Comparison of ENCODE assay signal across 1 cellular context in the genomic region with DNA sequence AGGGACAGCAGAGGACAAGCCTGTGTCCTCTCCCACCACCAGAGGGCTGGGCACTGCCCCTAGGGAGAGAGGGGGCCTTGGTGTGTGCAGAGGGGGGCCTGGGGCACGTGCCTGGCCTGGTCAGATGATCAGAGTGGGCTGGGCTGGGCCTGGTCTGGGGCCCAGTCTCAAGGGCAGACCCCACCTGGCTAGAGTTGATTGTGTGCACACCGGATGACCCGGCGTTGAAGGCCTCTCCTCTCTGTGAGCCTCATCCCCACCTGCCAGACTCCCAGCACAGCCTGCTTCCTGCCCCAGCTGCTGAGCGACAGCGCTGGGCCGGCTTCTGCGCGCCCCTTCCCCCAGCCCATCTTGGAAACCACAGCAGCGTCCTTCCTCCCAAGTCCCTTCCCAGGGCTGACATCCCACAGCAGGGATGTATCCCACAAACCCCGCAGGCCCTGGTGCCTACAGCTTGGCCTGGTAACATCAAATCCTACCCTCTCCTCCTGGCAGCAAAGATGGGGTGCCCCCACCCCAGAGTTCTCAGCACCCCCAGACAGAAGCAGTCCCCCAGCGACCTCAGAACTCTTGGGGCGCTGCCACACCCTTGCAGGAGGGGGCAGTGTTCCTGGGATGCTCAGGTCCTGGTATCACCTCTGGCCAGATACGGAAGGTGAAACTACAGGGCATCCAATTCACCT.
TF ChIP-seq lines count a peak whose summit lies in the region.

No MANE protein-coding gene starts in this region.

TF ChIP-seq in IMR-90, 13 proteins besides CTCF, POLR2A, EP300 and RAD21:
- TF ChIP-seq CHD1 (IDR thresholded peaks at IDR 0.05; ENCODE audit: low read depth, low read length) (no peak), NFE2L2 (IDR thresholded peaks at IDR 0.05; ENCODE audit: low read depth, low read length) (no peak), BHLHE40 (IDR thresholded peaks at IDR 0.05; ENCODE audit: low read depth, low read length) (no peak), SMC3 (IDR thresholded peaks at IDR 0.05; ENCODE audit: low read depth, low read length) (no peak), RCOR1 (IDR thresholded peaks at IDR 0.05; ENCODE audit: insufficient replicate concordance, low read length) (no peak), MAZ (IDR thresholded peaks at IDR 0.05; ENCODE audit: borderline replicate concordance, low read depth, low read length) (no peak), CEBPB (IDR thresholded peaks at IDR 0.05; ENCODE audit: low read depth, low read length) (no peak), RFX5 (IDR thresholded peaks at IDR 0.05; ENCODE audit: low read depth, low read length) (no peak), MAFK (IDR thresholded peaks at IDR 0.05; ENCODE audit: low read depth, low read length) (no peak), USF2 (IDR thresholded peaks at IDR 0.05; ENCODE audit: low read depth, low read length) (no peak), MXI1 (IDR thresholded peaks at IDR 0.05; ENCODE audit: borderline replicate concordance, low read depth, low read length) (no peak), FOS (IDR thresholded peaks at IDR 0.05; ENCODE audit: low read depth, low read length) (no peak)
- TF ChIP-seq, protein P1, sequence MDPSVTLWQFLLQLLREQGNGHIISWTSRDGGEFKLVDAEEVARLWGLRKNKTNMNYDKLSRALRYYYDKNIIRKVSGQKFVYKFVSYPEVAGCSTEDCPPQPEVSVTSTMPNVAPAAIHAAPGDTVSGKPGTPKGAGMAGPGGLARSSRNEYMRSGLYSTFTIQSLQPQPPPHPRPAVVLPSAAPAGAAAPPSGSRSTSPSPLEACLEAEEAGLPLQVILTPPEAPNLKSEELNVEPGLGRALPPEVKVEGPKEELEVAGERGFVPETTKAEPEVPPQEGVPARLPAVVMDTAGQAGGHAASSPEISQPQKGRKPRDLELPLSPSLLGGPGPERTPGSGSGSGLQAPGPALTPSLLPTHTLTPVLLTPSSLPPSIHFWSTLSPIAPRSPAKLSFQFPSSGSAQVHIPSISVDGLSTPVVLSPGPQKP (IDR thresholded peaks at IDR 0.05; ENCODE audit: borderline replicate concordance, low read depth, low read length), result no peak
TF ChIP-seq in IMR-90: peak in this region for 0.
